In the genomic region with DNA sequence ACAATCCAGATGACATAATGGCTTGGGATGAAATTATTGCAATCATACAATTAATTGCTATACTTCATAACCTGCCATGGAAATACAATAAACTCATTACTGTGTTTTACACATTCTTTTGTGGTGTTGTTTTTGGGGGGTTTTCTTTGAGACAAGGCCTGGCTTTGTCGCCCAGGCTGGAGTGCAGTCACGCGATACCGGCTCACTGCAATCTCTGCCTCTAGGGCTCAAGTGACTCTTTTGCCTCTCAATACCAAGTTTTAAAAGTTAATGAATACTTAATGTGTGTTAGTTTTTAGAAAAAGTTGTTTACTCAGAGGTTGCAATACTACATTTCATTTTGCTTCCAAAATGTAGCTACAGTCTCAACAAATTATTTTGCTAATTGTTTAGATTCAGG, we compare ENCODE assay signal across 25 cellular contexts.
"Had no signal": no experiment of that assay in that cellular context is flagged by ENCODE, and none has a peak within 500 bp of the region (broad histone marks: within the 10 kb centered on the region; RNA-seq: fewer than 3 reads in every experiment).

No MANE protein-coding gene starts in this region.

- H3K4me1 Mint-ChIP-seq: activated B cell treated with CpG ODN at 0.5 μM for 24 hours; activated CD4-positive, alpha-beta T cell treated with anti-CD3 and anti-CD28 coated beads, Interleukin-2, amount 10 ng/mL, durations not matched to agents 24 days and 14 days; activated naive CD8-positive, alpha-beta T cell treated with anti-CD3 and anti-CD28 coated beads, Interleukin-2, amount 50 U/mL, for 24 hours had no signal

- H3K27me3 ChIP-seq: ascending aorta, body of pancreas, SJSA1 had no signal

- H3K27ac Mint-ChIP-seq: activated B cell treated with CpG ODN at 0.5 μM for 24 hours; activated CD4-positive, alpha-beta T cell treated with anti-CD3 and anti-CD28 coated beads, Interleukin-2, amount 10 ng/mL, durations not matched to agents 24 days and 14 days; activated naive CD4-positive, alpha-beta T cell treated with anti-CD3 and anti-CD28 coated beads, Interleukin-2, amount 50 U/mL, for 72 hours; activated naive CD8-positive, alpha-beta T cell treated with anti-CD3 and anti-CD28 coated beads, Interleukin-2, amount 50 U/mL, for 24 hours; T-helper 17 cell had no signal

- DNase-seq: activated B cell treated with CpG ODN at 0.5 μM for 24 hours; activated CD4-positive, alpha-beta T cell treated with anti-CD3 and anti-CD28 coated beads for 1 hour; activated CD4-positive, alpha-beta T cell treated with anti-CD3 and anti-CD28 coated beads, Interleukin-2, amount 10 ng/mL, durations not matched to agents 24 days and 14 days; activated CD4-positive, alpha-beta T cell treated with anti-CD3 and anti-CD28 coated beads, Interleukin-2, amount 50 U/mL, for 48 hours; activated CD8-positive, alpha-beta memory T cell treated with anti-CD3 and anti-CD28 coated beads for 24 hours; activated effector memory CD4-positive, alpha-beta T cell treated with anti-CD3 and anti-CD28 coated beads, Interleukin-2, amount 50 U/mL, for 16 hours; activated naive CD4-positive, alpha-beta T cell treated with Interleukin-2 at 50 U/mL for 16 hours; activated naive CD8-positive, alpha-beta T cell treated with anti-CD3 and anti-CD28 coated beads, Interleukin-2, amount 50 U/mL, for 24 hours; activated T-cell treated with anti-CD3 and anti-CD28 coated beads, Interleukin-2, amount 50 U/mL, for 4 hours; amniotic stem cell; body of pancreas; Kasumi-1; KBM-7; NCI-H1048; NCI-H146; NCI-H187 treated with DMSO at 0.1 percent for 48 hours; NCI-H2081 treated with DMSO at 0.1 percent for 48 hours; NCI-H446; NCI-H524; SHP77; T-helper 17 cell; T-helper 9 cell had no signal

- ATAC-seq: activated naive CD4-positive, alpha-beta T cell treated with anti-CD3 and anti-CD28 coated beads, Interleukin-2, amount 50 U/mL, for 72 hours; activated naive CD8-positive, alpha-beta T cell treated with anti-CD3 and anti-CD28 coated beads, Interleukin-2, amount 50 U/mL, for 24 hours; activated T-cell treated with anti-CD3 and anti-CD28 coated beads, Interleukin-2, amount 50 U/mL, for 4 hours; body of pancreas; T-helper 17 cell had no signal

- H3K27me3 Mint-ChIP-seq: activated B cell treated with CpG ODN at 0.5 μM for 24 hours; activated CD4-positive, alpha-beta T cell treated with anti-CD3 and anti-CD28 coated beads, Interleukin-2, amount 10 ng/mL, durations not matched to agents 24 days and 14 days; activated naive CD8-positive, alpha-beta T cell treated with anti-CD3 and anti-CD28 coated beads, Interleukin-2, amount 50 U/mL, for 24 hours; T-helper 17 cell had no signal

- H3K4me3 ChIP-seq: ascending aorta, body of pancreas, SJSA1 had no signal

- H3K36me3 Mint-ChIP-seq: activated naive CD4-positive, alpha-beta T cell treated with anti-CD3 and anti-CD28 coated beads, Interleukin-2, amount 50 U/mL, for 72 hours had no signal

- H3K4me3 Mint-ChIP-seq: activated B cell treated with CpG ODN at 0.5 μM for 24 hours; activated CD4-positive, alpha-beta T cell treated with anti-CD3 and anti-CD28 coated beads, Interleukin-2, amount 10 ng/mL, durations not matched to agents 24 days and 14 days; activated naive CD8-positive, alpha-beta T cell treated with anti-CD3 and anti-CD28 coated beads, Interleukin-2, amount 50 U/mL, for 24 hours; activated T-cell treated with anti-CD3 and anti-CD28 coated beads, Interleukin-2, amount 50 U/mL, for 4 hours; T-helper 17 cell had no signal

- H3K36me3 ChIP-seq: ascending aorta, SJSA1 had no signal

- H3K4me1 ChIP-seq: ascending aorta, body of pancreas, SJSA1 had no signal

- H3K27ac ChIP-seq: body of pancreas, SJSA1 had no signal

- H3K9me3 Mint-ChIP-seq: activated CD4-positive, alpha-beta T cell treated with anti-CD3 and anti-CD28 coated beads, Interleukin-2, amount 10 ng/mL, durations not matched to agents 24 days and 14 days; activated naive CD4-positive, alpha-beta T cell treated with anti-CD3 and anti-CD28 coated beads, Interleukin-2, amount 50 U/mL, for 72 hours had no signal

- H3K9me3 ChIP-seq: ascending aorta, body of pancreas, SJSA1 had no signal
